Comparison of ENCODE assay signal across 8 cellular contexts in the genomic region with DNA sequence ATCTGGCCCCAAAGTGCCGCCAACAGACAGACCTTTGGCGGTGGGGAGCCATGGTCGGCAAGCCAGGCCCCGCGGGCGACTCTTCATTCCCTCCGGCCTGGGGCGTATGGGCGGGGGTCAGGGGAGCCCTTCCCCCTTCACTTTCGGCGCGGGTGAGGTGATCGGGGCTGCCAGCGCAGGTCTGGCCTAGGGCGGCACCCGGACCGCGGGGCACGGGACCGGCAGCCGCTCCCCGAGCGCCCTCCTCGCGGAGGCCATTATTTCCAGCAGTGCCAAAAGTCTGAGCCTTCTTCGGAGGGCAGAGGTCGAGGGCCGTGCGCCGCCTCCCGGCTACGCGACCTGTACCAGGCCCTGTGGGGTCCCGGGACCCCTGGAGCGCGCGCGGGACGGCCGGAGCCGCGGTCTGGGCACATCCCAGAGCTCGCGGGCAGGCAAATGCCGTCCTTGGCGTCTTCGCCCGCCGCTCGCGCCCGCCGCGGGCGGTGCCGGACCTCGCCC. TPM values are rescaled to one million over a fixed set of nuclear protein-coding genes. Genes with fewer than 3 reads are reported as not detected.
DNase-seq lines count a peak whose midpoint lies in the region; ATAC-seq and TF ChIP-seq lines count a peak whose summit lies in the region.

No MANE protein-coding gene starts in this region.

- ATAC-seq in HCT116 = peak; percentile 29

- peak overlapping the region; percentile 76 for H3K4me2 ChIP-seq in HCT116 (ENCODE audit: low read length)

- H3K9me3 Mint-ChIP-seq in activated naive CD4-positive, alpha-beta T cell treated with anti-CD3 and anti-CD28 coated beads, Interleukin-2, amount 10 ng/mL, durations not matched to agents 7 days and 5 days = no peaks in the 10 kb centered on the region

- peaks cover 6% of the 10 kb centered on the region for H3K36me3 Mint-ChIP-seq in activated naive CD4-positive, alpha-beta T cell treated with anti-CD3 and anti-CD28 coated beads, Interleukin-2, amount 10 ng/mL, durations not matched to agents 7 days and 5 days

- no peaks in the 10 kb centered on the region for H3K27me3 Mint-ChIP-seq in activated naive CD4-positive, alpha-beta T cell treated with anti-CD3 and anti-CD28 coated beads, Interleukin-2, amount 10 ng/mL, durations not matched to agents 7 days and 5 days

- peaks cover 15% of the 10 kb centered on the region for H3K4me1 Mint-ChIP-seq in activated naive CD4-positive, alpha-beta T cell treated with anti-CD3 and anti-CD28 coated beads, Interleukin-2, amount 10 ng/mL, durations not matched to agents 7 days and 5 days

- peak overlapping the region; percentile 76 for H3K9ac ChIP-seq in HCT116 (ENCODE audit: low read length)

- H3K27ac ChIP-seq in HCT116 (ENCODE audit: low read depth, low read length) = peak overlapping the region; percentile 80

- peaks cover 2 to 14% of the 10 kb centered on the region in 2 experiments; a peak in 2 of 4 replicates for H3K4me1 ChIP-seq in HCT116 (ENCODE audit: control insufficient read depth in 1 of 2, insufficient read depth in 2 of 2, low read length in 2 of 2)

- H2AFZ ChIP-seq in HCT116 (ENCODE audit: low read depth, low read length, poor library complexity, severe bottlenecking) = no peak overlapping the region

- intact Hi-C loops in HCT116 (cut with micrococcal nuclease) (loop anchor here (2.0 kb wide), 1 partner anchor 198 kb away; no protein-coding TSS in a partner anchor), cardiac septum (cut with DNase I) (loop anchor here (5.0 to 10.0 kb wide), 4 partner anchors 90 to 328 kb away; a partner anchor contains a TSS)

- H3K4me3 ChIP-seq in HCT116 (replicated peaks in 1 of 2; ENCODE audit: low read depth in 1 of 2, low read length in 2 of 2) = peak overlapping the region; percentile 64 to 74

- peaks cover 45% of the 10 kb centered on the region for H3K79me2 ChIP-seq in HCT116 (ENCODE audit: insufficient read depth, low read length)

- TF ChIP-seq RAD21 in HCT116 (IDR thresholded peaks at IDR 0.05; ENCODE audit: low read depth) = no peak

- BruUV-seq in HCT116 (replicated peaks; lab: Mats Ljungman, UMichigan) = no TSS peak

- H3K36me3 ChIP-seq in HCT116 (ENCODE audit: control insufficient read depth in 1 of 2, insufficient read depth in 2 of 2, low read length in 2 of 2) = no peaks in the 10 kb centered on the region

- no peak for TF ChIP-seq CTCF in HCT116 (IDR thresholded peaks at IDR 0.05 in 2 of 3, conservative IDR thresholded peaks at IDR 0.05 in 1 of 3; ENCODE audit: borderline replicate concordance in 1 of 3, insufficient read depth in 1 of 3, low read depth in 2 of 3, low read length in 2 of 3)

- peak overlapping the region; percentile 99 for H3K27ac Mint-ChIP-seq in activated naive CD4-positive, alpha-beta T cell treated with anti-CD3 and anti-CD28 coated beads, Interleukin-2, amount 10 ng/mL, durations not matched to agents 7 days and 5 days

- DNase-seq in NCI-H2227 (lab: John Stamatoyannopoulos, UW; ENCODE audit: unreplicated experiment) = peak; percentile 68
- DNase-seq in NCI-H2227 treated with DMSO at 0.1 percent for 48 hours (lab: John Stamatoyannopoulos, UW) = no peak
- DNase-seq in HCT116 (ENCODE audit: low read depth, low spot score) = no peak
- peak; percentile 3 for DNase-seq in NCI-H1105 (lab: John Stamatoyannopoulos, UW)
- peak; percentile 49 for DNase-seq in activated naive CD4-positive, alpha-beta T cell treated with anti-CD3 and anti-CD28 coated beads, Interleukin-2, amount 10 ng/mL, durations not matched to agents 7 days and 5 days
- DNase-seq in cardiac septum (ENCODE audit: low spot score) = peak; percentile 84
- peak; percentile 4 for DNase-seq in putamen (ENCODE audit: low spot score)
- DNase-seq in cerebellar nuclear complex (lab: John Stamatoyannopoulos, UW) = no peak

- TF ChIP-seq POLR2A in HCT116 (IDR thresholded peaks at IDR 0.05; ENCODE audit: borderline replicate concordance, extremely low read depth, insufficient read depth, insufficient read length) = no peak

- no peaks in the 10 kb centered on the region for H3K9me2 ChIP-seq in HCT116 (ENCODE audit: insufficient read depth)

- RAD21 ChIA-PET in HCT116 (lab: Charles Lee; ENCODE audit: low non-redundant PET in 1 of 2, low total read pairs in 2 of 2, uncharacterized antibody in 2 of 2, unreplicated experiment in 2 of 2) = interaction anchor here (0.7 kb wide), 2 partner anchors 315 to 358 kb away, joined by 3 read pairs; no protein-coding TSS in a partner anchor

- H4K20me1 ChIP-seq in HCT116 (ENCODE audit: insufficient read depth) = no peaks in the 10 kb centered on the region

- no peaks in the 10 kb centered on the region for H3K27me3 ChIP-seq in HCT116 (ENCODE audit: insufficient read depth, low read length)

- POLR2A ChIA-PET in HCT116 (lab: Charles Lee) = interaction anchor here (0.6 kb wide), 1 partner anchor 198 kb away, joined by 3 read pairs; no protein-coding TSS in a partner anchor

- H3K4me3 Mint-ChIP-seq in activated naive CD4-positive, alpha-beta T cell treated with anti-CD3 and anti-CD28 coated beads, Interleukin-2, amount 10 ng/mL, durations not matched to agents 7 days and 5 days = peak overlapping the region; percentile 89

- no peaks in the 10 kb centered on the region for H3K9me3 ChIP-seq in HCT116 (ENCODE audit: control insufficient read depth in 1 of 2, insufficient read depth in 1 of 2, low read depth in 1 of 2, low read length in 2 of 2)

- CTCF ChIA-PET in HCT116 (lab: Charles Lee) = interaction anchor here (0.9 to 1.0 kb wide), 2 partner anchors 9 to 198 kb away, joined by 3 to 4 read pairs; no protein-coding TSS in a partner anchor
- CTCF ChIA-PET in activated naive CD4-positive, alpha-beta T cell treated with anti-CD3 and anti-CD28 coated beads, Interleukin-2, amount 10 ng/mL, durations not matched to agents 7 days and 5 days (lab: Charles Lee) = interaction anchor here (1.1 kb wide), 1 partner anchor 198 kb away, joined by 3 read pairs; no protein-coding TSS in a partner anchor

TF ChIP-seq in HCT116, 20 proteins besides CTCF, POLR2A, EP300 and RAD21:
- no peak for TF ChIP-seq EZH2 (IDR thresholded peaks at IDR 0.05)
- TF ChIP-seq, protein P1, sequence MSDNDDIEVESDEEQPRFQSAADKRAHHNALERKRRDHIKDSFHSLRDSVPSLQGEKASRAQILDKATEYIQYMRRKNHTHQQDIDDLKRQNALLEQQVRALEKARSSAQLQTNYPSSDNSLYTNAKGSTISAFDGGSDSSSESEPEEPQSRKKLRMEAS (IDR thresholded peaks at IDR 0.05) = no peak
- TF ChIP-seq JUND (IDR thresholded peaks at IDR 0.05) = no peak
- peak; percentile 70 for TF ChIP-seq ZFX (IDR thresholded peaks at IDR 0.05)

RNA-seq across cellular contexts. Expression of a gene that starts 0.6 kb away (rescaled TPM):
- 21.0 TPM for total RNA-seq in HCT116 (2021; ENCODE audit: unreplicated experiment)
- polyA plus RNA-seq in HCT116 (2012) = 16.2 and 16.4 TPM in 2 replicates
- 18.1 TPM for total RNA-seq in cardiac septum

RNA-seq across cellular contexts. Expression of a gene that starts 28.5 kb away (rescaled TPM):
- total RNA-seq in HCT116 (2021; ENCODE audit: unreplicated experiment) = not detected
- polyA plus RNA-seq in HCT116 (2012) = not detected in 2 replicates
- not detected for total RNA-seq in cardiac septum

Comparison
In these comparisons a context has a peak if more than half of its experiments do, and no peak if none do; other contexts are left out.
1. DNase-seq: peak in NCI-H2227 (single experiment), NCI-H1105 (single experiment), activated naive CD4-positive, alpha-beta T cell treated with anti-CD3 and anti-CD28 coated beads, Interleukin-2, amount 10 ng/mL, durations not matched to agents 7 days and 5 days (single experiment), cardiac septum (single experiment) and putamen (single experiment); none in NCI-H2227 treated with DMSO at 0.1 percent for 48 hours (single experiment), HCT116 (single experiment) and cerebellar nuclear complex (0 of 2).